Comparison of ENCODE assay signal across 8 cellular contexts in genomic region chr10:22251751-22252285, GRCh38. TPM values are rescaled to one million over a fixed set of nuclear protein-coding genes. Genes with fewer than 3 reads are reported as not detected.
DNase-seq lines count a peak whose midpoint lies in the region; ATAC-seq and TF ChIP-seq lines count a peak whose summit lies in the region.

No MANE protein-coding gene starts in this region.

- POLR2A ChIA-PET in AG04450 (lab: Yijun Ruan, JAX) (no interaction called here), PC-9 (lab: Charles Lee; ENCODE audit: unreplicated experiment) (no interaction called here)

- peak overlapping the region; percentile 72 for H3K4me2 ChIP-seq in PC-9

- peaks cover 9% of the 10 kb centered on the region for H3K9me3 Mint-ChIP-seq in glutamatergic neuron (ENCODE audit: unreplicated experiment)

- peak overlapping the region; percentile 61 for H3K4me3 ChIP-seq in AG04450 (ENCODE audit: low read depth, low read length)
- peak overlapping the region; percentile 60 for H3K4me3 ChIP-seq in PC-9
- peak overlapping the region; percentile 77 for H3K4me3 ChIP-seq in thoracic aorta

- no peaks in the 10 kb centered on the region for H3K9me2 ChIP-seq in PC-9 (ENCODE audit: insufficient read depth)

- H3K4me1 ChIP-seq in PC-9 (replicated peaks; ENCODE audit: insufficient read depth), result peaks cover 15% of the 10 kb centered on the region
- H3K4me1 ChIP-seq in thoracic aorta (ENCODE audit: control insufficient read depth in 1 of 2, low read depth in 2 of 2), result no peaks in the 10 kb centered on the region

- H3K27ac ChIP-seq in AG04450 (ENCODE audit: low read depth, low read length), result no peak overlapping the region
- no peak overlapping the region for H3K27ac ChIP-seq in PC-9
- peak overlapping the region; percentile 97 to 98 for H3K27ac ChIP-seq in thoracic aorta

- H3K79me2 ChIP-seq in PC-9 (ENCODE audit: low read depth), result no peaks in the 10 kb centered on the region

- H3F3A ChIP-seq in PC-9 (ENCODE audit: insufficient read depth, low read depth), result peaks cover 19% of the 10 kb centered on the region; the same call in 1 of the 2 replicates

- peak overlapping the region; percentile 95 for H3K4me3 Mint-ChIP-seq in glutamatergic neuron (ENCODE audit: unreplicated experiment)

- peaks cover 10% of the 10 kb centered on the region; the same call in 1 of the 2 replicates for H3K9me3 ChIP-seq in AG04450 (ENCODE audit: control insufficient read depth, insufficient read depth, low read length)
- no peaks in the 10 kb centered on the region for H3K9me3 ChIP-seq in PC-9 (ENCODE audit: insufficient read depth, low read depth)
- no peaks in the 10 kb centered on the region for H3K9me3 ChIP-seq in thoracic aorta

- ATAC-seq in GM18907 (IDR thresholded peaks at IDR 0.05; ENCODE audit: unreplicated experiment) (peak; percentile 58), HG03159 (IDR thresholded peaks at IDR 0.05; ENCODE audit: unreplicated experiment) (peak; percentile 54), thoracic aorta (ENCODE audit: insufficient number of reproducible peaks, low FRiP score, low read depth) (peak; percentile 25)

- no peaks in the 10 kb centered on the region for H4K20me1 ChIP-seq in PC-9 (ENCODE audit: insufficient read depth)

- peak overlapping the region; percentile 79 for H2AFZ ChIP-seq in PC-9

- no TSS peak for BruUV-seq in PC-9 (replicated peaks; lab: Mats Ljungman, UMichigan)

- intact Hi-C loops in PC-9 (cut with micrococcal nuclease; ENCODE audit: unreplicated experiment), result loop anchor here (5.0 kb wide), 1 partner anchor 65 kb away; the partner anchor contains the start of gene COMMD3

- TF ChIP-seq CTCF in AG04450 (IDR thresholded peaks at IDR 0.05; ENCODE audit: low read depth, low read length) (no peak), PC-9 (conservative IDR thresholded peaks at IDR 0.05) (no peak), glutamatergic neuron (IDR thresholded peaks at IDR 0.05; ENCODE audit: partially characterized antibody, unreplicated experiment) (no peak), thoracic aorta (IDR thresholded peaks at IDR 0.05) (no peak)

- H3K27me3 Mint-ChIP-seq in glutamatergic neuron (ENCODE audit: unreplicated experiment), result peaks cover 12% of the 10 kb centered on the region

- no peaks in the 10 kb centered on the region for H3K36me3 Mint-ChIP-seq in glutamatergic neuron (ENCODE audit: unreplicated experiment)

- no peak overlapping the region for H3K27ac Mint-ChIP-seq in glutamatergic neuron (ENCODE audit: unreplicated experiment)

- no peaks in the 10 kb centered on the region for H3K36me3 ChIP-seq in PC-9 (ENCODE audit: low read depth)
- H3K36me3 ChIP-seq in thoracic aorta, result no peaks in the 10 kb centered on the region

- H3K27me3 ChIP-seq in AG04450 (ENCODE audit: control insufficient read depth, insufficient read depth, low read length), result peaks cover 26% of the 10 kb centered on the region
- H3K27me3 ChIP-seq in PC-9 (ENCODE audit: insufficient read depth, low read depth), result no peaks in the 10 kb centered on the region
- no peaks in the 10 kb centered on the region for H3K27me3 ChIP-seq in thoracic aorta (replicated peaks; ENCODE audit: insufficient read depth)

- CTCF ChIA-PET in AG04450 (lab: Charles Lee), result no interaction called here
- CTCF ChIA-PET in PC-9 (lab: Charles Lee), result no interaction called here

- no peaks in the 10 kb centered on the region for H3K4me1 Mint-ChIP-seq in glutamatergic neuron (ENCODE audit: low read depth, unreplicated experiment)

- DNase-seq in AG04450 (ENCODE audit: low read depth, low spot score) (no peak), PC-9 (peak in 1 of 2 experiments; percentile 38), glutamatergic neuron (peak; percentile 48), occipital lobe (lab: John Stamatoyannopoulos, UW) (peak; percentile 58), thoracic aorta (ENCODE audit: low spot score) (no peak)
- peak; percentile 78 for DNase-seq in activated naive CD4-positive, alpha-beta T cell treated with Interleukin-2 at 50 U/mL for 16 hours

RNA-seq across cellular contexts. Expression of gene EBLN1, which starts 34.0 kb away (rescaled TPM):
- polyA plus RNA-seq in AG04450 (2011; rRNA removed), result not detected in 2 replicates
- not detected in 2 replicates for polyA minus RNA-seq in AG04450 (2011; rRNA and poly(A)+ RNA removed)
- total RNA-seq in PC-9 (2021), result not detected in 2 replicates
- total RNA-seq in glutamatergic neuron (ENCODE audit: unreplicated experiment), result not detected
- total RNA-seq in occipital lobe, result not detected
- total RNA-seq in thoracic aorta, result not detected

Comparison
In these comparisons a context has a peak if more than half of its experiments do, and no peak if none do; other contexts are left out.
1. DNase-seq: peak in activated naive CD4-positive, alpha-beta T cell treated with Interleukin-2 at 50 U/mL for 16 hours (single experiment), glutamatergic neuron (single experiment) and occipital lobe (single experiment); none in AG04450 (single experiment) and thoracic aorta (single experiment).
2. H3K27ac ChIP-seq: peak in thoracic aorta (2 of 2); none in AG04450 (single experiment) and PC-9 (single experiment).
3. Peak in every context shown above with its lines, with median percentiles within 50 percentile points of each other: H3K4me3 ChIP-seq and ATAC-seq.